Comparison of ENCODE assay signal across 15 cellular contexts in the genomic region with DNA sequence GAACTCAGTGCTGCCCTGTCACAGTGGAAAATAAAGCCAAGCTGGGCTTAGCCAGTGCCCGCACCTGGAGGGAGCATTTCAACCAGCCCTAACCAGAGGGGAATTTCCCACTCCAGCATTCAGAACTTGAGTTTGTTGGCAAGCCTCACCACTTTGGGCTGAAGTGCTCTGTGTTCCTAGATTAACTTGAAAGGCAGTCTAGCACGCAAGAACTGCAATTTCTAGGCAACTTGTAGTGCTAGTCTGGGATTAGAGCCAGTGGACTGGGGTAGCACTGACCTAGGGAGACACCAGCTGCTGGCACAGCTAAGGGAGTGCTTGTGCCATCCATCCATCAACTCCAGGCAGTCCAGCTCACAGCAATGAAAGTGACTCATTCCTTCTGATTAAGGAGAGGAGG.
A peak's percentile ranks its signal among the peaks of the same experiment; 100 is the strongest.
DNase-seq lines count a peak whose midpoint lies in the region; ATAC-seq and TF ChIP-seq lines count a peak whose summit lies in the region.
"Had no signal": no experiment of that assay in that cellular context is flagged by ENCODE, and none has a peak within 500 bp of the region (broad histone marks: within the 10 kb centered on the region; RNA-seq: fewer than 3 reads in every experiment).

No MANE protein-coding gene starts in this region.

- no peak overlapping the region for H2AFZ ChIP-seq in SK-N-SH (ENCODE audit: low read depth)

- H3F3A ChIP-seq in SK-N-SH (replicated peaks; ENCODE audit: insufficient read depth) = no peaks in the 10 kb centered on the region

- intact Hi-C loops in right cardiac atrium (cut with DNase I) = no loop called here

- no peak for TF ChIP-seq EP300 in SK-N-SH (IDR thresholded peaks at IDR 0.05; ENCODE audit: borderline replicate concordance in 1 of 2, low read depth in 1 of 2, low read length in 1 of 2)

- H3K9me2 ChIP-seq in SK-N-SH = no peaks in the 10 kb centered on the region

- ATAC-seq in SK-N-SH treated with all-trans-retinoic acid at 6 μM for 48 hours (peak; percentile 59), RWPE2 (ENCODE audit: low read depth) (peak; percentile 41; the same call in 1 of the 3 replicates), right cardiac atrium (peak; percentile 97 to 98), GM18867 (IDR thresholded peaks at IDR 0.05; ENCODE audit: unreplicated experiment) (no peak), GM19463 (IDR thresholded peaks at IDR 0.05; ENCODE audit: unreplicated experiment) (no peak)
- no peak for ATAC-seq in activated T-cell treated with anti-CD3 and anti-CD28 coated beads, Interleukin-2, amount 50 U/mL, for 4 hours
- ATAC-seq: left lobe of liver had no signal

- POLR2A ChIA-PET in SK-N-SH (lab: Yijun Ruan, JAX) = no interaction called here

- WGBS in SK-N-SH (ENCODE audit: low lambda C conversion rate) = 60% methylated on average over 1 of the region's 2 CpGs
- 42% methylated on average over 2 of the region's 2 CpGs for WGBS in right cardiac atrium

- CTCF ChIA-PET in SK-N-SH (lab: Yijun Ruan, JAX) = no interaction called here

- no peak overlapping the region for H3K9ac ChIP-seq in SK-N-SH

- H3K4me2 ChIP-seq in SK-N-SH = no peak overlapping the region

- H3K4me1 Mint-ChIP-seq in activated T-cell treated with anti-CD3 and anti-CD28 coated beads, Interleukin-2, amount 50 U/mL, for 4 hours (ENCODE audit: low read depth) = no peaks in the 10 kb centered on the region
- H3K4me1 Mint-ChIP-seq: neural crest cell had no signal

- H3K27me3 Mint-ChIP-seq in activated T-cell treated with anti-CD3 and anti-CD28 coated beads, Interleukin-2, amount 50 U/mL, for 4 hours (ENCODE audit: low read depth) = no peaks in the 10 kb centered on the region

- TF ChIP-seq CTCF in SK-N-SH (IDR thresholded peaks at IDR 0.05) = no peak
- no peak for TF ChIP-seq CTCF in RWPE2 (IDR thresholded peaks at IDR 0.05; ENCODE audit: poor library complexity, severe bottlenecking)

- H3K4me1 ChIP-seq in SK-N-SH (ENCODE audit: control insufficient read depth in 1 of 2, insufficient read depth in 2 of 2, low read depth in 1 of 2, low read length in 1 of 2) (no peaks in the 10 kb centered on the region), RWPE2 (ENCODE audit: insufficient read depth, poor library complexity, severe bottlenecking) (no peaks in the 10 kb centered on the region), right cardiac atrium (ENCODE audit: control insufficient read depth, insufficient read depth, low read length) (no peaks in the 10 kb centered on the region)
- H3K4me1 ChIP-seq: SJCRH30 had no signal

- DNase-seq in SK-N-SH (no peak), RWPE2 (ENCODE audit: low spot score) (no peak), right cardiac atrium (peak; percentile 41 to 68 (median 60)), SHP77 treated with DMSO at 0.1 percent for 48 hours (lab: John Stamatoyannopoulos, UW) (no peak)
- no peak for DNase-seq in activated T-cell treated with anti-CD3 and anti-CD28 coated beads, Interleukin-2, amount 50 U/mL, for 4 hours
- DNase-seq: activated naive CD4-positive, alpha-beta T cell; glutamatergic neuron; NCI-H524; SJCRH30 had no signal

- H3K27me3 ChIP-seq in SK-N-SH (ENCODE audit: insufficient read depth) (no peaks in the 10 kb centered on the region), RWPE2 (ENCODE audit: insufficient read depth, poor library complexity, severe bottlenecking) (no peaks in the 10 kb centered on the region), right cardiac atrium (ENCODE audit: control insufficient read depth, insufficient read depth) (no peaks in the 10 kb centered on the region)
- H3K27me3 ChIP-seq: cardiac muscle cell had no signal

- H3K36me3 ChIP-seq in SK-N-SH (replicated peaks in 1 of 2; ENCODE audit: control insufficient read depth in 1 of 2, insufficient read depth in 2 of 2, low read length in 1 of 2) = no peaks in the 10 kb centered on the region
- no peaks in the 10 kb centered on the region for H3K36me3 ChIP-seq in RWPE2 (ENCODE audit: low read depth)
- H3K36me3 ChIP-seq: cardiac muscle cell, SJCRH30 had no signal

- H3K27ac ChIP-seq in SK-N-SH (ENCODE audit: low read depth in 2 of 2, low read length in 1 of 2) (no peak overlapping the region), RWPE2 (ENCODE audit: poor library complexity, severe bottlenecking) (no peak overlapping the region), right cardiac atrium (ENCODE audit: low read length) (no peak overlapping the region)
- H3K27ac ChIP-seq: cardiac muscle cell, SJCRH30 had no signal

- H3K4me3 Mint-ChIP-seq in activated T-cell treated with anti-CD3 and anti-CD28 coated beads, Interleukin-2, amount 50 U/mL, for 4 hours = no peak overlapping the region
- H3K4me3 Mint-ChIP-seq: neural crest cell had no signal

- no peaks in the 10 kb centered on the region for H3K9me3 ChIP-seq in SK-N-SH
- no peaks in the 10 kb centered on the region for H3K9me3 ChIP-seq in RWPE2 (ENCODE audit: severe bottlenecking)
- H3K9me3 ChIP-seq in right cardiac atrium (ENCODE audit: control insufficient read depth, low read length) = no peaks in the 10 kb centered on the region

- H4K20me1 ChIP-seq in SK-N-SH (ENCODE audit: insufficient read depth) = no peaks in the 10 kb centered on the region

- peaks cover 20% of the 10 kb centered on the region for H3K9me3 Mint-ChIP-seq in activated T-cell treated with anti-CD3 and anti-CD28 coated beads, Interleukin-2, amount 50 U/mL, for 4 hours
- H3K9me3 Mint-ChIP-seq: neural crest cell had no signal

- H3K36me3 Mint-ChIP-seq in activated T-cell treated with anti-CD3 and anti-CD28 coated beads, Interleukin-2, amount 50 U/mL, for 4 hours (ENCODE audit: insufficient read depth) = no peaks in the 10 kb centered on the region

- H3K79me2 ChIP-seq in SK-N-SH (ENCODE audit: insufficient read depth) = no peaks in the 10 kb centered on the region

- no peak overlapping the region for H3K4me3 ChIP-seq in SK-N-SH (ENCODE audit: low read depth in 2 of 2, low read length in 1 of 2)
- H3K4me3 ChIP-seq in RWPE2 (ENCODE audit: severe bottlenecking) = no peak overlapping the region
- H3K4me3 ChIP-seq in right cardiac atrium (ENCODE audit: low read length) = no peak overlapping the region
- H3K4me3 ChIP-seq: cardiac muscle cell, SJCRH30 had no signal

- TF ChIP-seq RAD21 in SK-N-SH (IDR thresholded peaks at IDR 0.05; ENCODE audit: low read length) = no peak

TF ChIP-seq in SK-N-SH treated with all-trans-retinoic acid at 6 μM for 48 hours, 23 proteins besides CTCF, POLR2A, EP300 and RAD21:
- TF ChIP-seq ZC3H10 (CRISPR knock-in tag; IDR thresholded peaks at IDR 0.05) = no peak
- TF ChIP-seq ZNF70 (CRISPR knock-in tag; IDR thresholded peaks at IDR 0.05) = no peak
- no peak for TF ChIP-seq RARB (CRISPR knock-in tag; IDR thresholded peaks at IDR 0.05)
- no peak for TF ChIP-seq CSDC2 (CRISPR knock-in tag; IDR thresholded peaks at IDR 0.05)
- no peak for TF ChIP-seq ESRRG (CRISPR knock-in tag; IDR thresholded peaks at IDR 0.05)

TF ChIP-seq in SK-N-SH, 30 proteins besides CTCF, POLR2A, EP300 and RAD21:
- TF ChIP-seq, protein P1, sequence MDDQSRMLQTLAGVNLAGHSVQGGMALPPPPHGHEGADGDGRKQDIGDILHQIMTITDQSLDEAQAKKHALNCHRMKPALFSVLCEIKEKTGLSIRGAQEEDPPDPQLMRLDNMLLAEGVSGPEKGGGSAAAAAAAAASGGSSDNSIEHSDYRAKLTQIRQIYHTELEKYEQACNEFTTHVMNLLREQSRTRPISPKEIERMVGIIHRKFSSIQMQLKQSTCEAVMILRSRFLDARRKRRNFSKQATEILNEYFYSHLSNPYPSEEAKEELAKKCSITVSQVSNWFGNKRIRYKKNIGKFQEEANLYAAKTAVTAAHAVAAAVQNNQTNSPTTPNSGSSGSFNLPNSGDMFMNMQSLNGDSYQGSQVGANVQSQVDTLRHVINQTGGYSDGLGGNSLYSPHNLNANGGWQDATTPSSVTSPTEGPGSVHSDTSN (IDR thresholded peaks at IDR 0.05) = no peak
- TF ChIP-seq GABPA (IDR thresholded peaks at IDR 0.05; ENCODE audit: low read depth) (no peak), SIN3A (IDR thresholded peaks at IDR 0.05; ENCODE audit: borderline replicate concordance, low read depth, low read length) (no peak), ELF1 (IDR thresholded peaks at IDR 0.05) (no peak), TCF12 (IDR thresholded peaks at IDR 0.05) (no peak), MEF2A (IDR thresholded peaks at IDR 0.05; ENCODE audit: borderline replicate concordance, low read depth) (no peak), MXI1 (IDR thresholded peaks at IDR 0.05; ENCODE audit: low read depth, low read length) (no peak), TEAD4 (IDR thresholded peaks at IDR 0.05; ENCODE audit: borderline replicate concordance, insufficient read depth) (no peak), YY1 (IDR thresholded peaks at IDR 0.05; ENCODE audit: low read depth) (no peak), FOXJ3 (CRISPR knock-in tag; IDR thresholded peaks at IDR 0.05) (no peak), GATA2 (CRISPR knock-in tag; IDR thresholded peaks at IDR 0.05) (no peak), POLR2AphosphoS5 (IDR thresholded peaks at IDR 0.05; ENCODE audit: low read depth, low read length) (no peak)
- TF ChIP-seq, protein P2, sequence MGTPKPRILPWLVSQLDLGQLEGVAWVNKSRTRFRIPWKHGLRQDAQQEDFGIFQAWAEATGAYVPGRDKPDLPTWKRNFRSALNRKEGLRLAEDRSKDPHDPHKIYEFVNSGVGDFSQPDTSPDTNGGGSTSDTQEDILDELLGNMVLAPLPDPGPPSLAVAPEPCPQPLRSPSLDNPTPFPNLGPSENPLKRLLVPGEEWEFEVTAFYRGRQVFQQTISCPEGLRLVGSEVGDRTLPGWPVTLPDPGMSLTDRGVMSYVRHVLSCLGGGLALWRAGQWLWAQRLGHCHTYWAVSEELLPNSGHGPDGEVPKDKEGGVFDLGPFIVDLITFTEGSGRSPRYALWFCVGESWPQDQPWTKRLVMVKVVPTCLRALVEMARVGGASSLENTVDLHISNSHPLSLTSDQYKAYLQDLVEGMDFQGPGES (IDR thresholded peaks at IDR 0.05; ENCODE audit: low read depth, low read length) = no peak
- TF ChIP-seq, protein P3, sequence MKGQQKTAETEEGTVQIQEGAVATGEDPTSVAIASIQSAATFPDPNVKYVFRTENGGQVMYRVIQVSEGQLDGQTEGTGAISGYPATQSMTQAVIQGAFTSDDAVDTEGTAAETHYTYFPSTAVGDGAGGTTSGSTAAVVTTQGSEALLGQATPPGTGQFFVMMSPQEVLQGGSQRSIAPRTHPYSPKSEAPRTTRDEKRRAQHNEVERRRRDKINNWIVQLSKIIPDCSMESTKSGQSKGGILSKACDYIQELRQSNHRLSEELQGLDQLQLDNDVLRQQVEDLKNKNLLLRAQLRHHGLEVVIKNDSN (IDR thresholded peaks at IDR 0.05; ENCODE audit: borderline replicate concordance, low read depth) = no peak

Comparison
In these comparisons a context has a peak if more than half of its experiments do, and no peak if none do; other contexts are left out.
1. ATAC-seq: peak in SK-N-SH treated with all-trans-retinoic acid at 6 μM for 48 hours (single experiment), RWPE2 (single experiment) and right cardiac atrium (2 of 2); none in GM18867 (single experiment), GM19463 (single experiment) and activated T-cell treated with anti-CD3 and anti-CD28 coated beads, Interleukin-2, amount 50 U/mL, for 4 hours (0 of 2).
2. DNase-seq: peak in right cardiac atrium (3 of 3); none in SK-N-SH (single experiment), RWPE2 (single experiment), activated T-cell treated with anti-CD3 and anti-CD28 coated beads, Interleukin-2, amount 50 U/mL, for 4 hours (single experiment) and SHP77 treated with DMSO at 0.1 percent for 48 hours (single experiment).